Comparison of ENCODE assay signal across 12 cellular contexts in the genomic region with DNA sequence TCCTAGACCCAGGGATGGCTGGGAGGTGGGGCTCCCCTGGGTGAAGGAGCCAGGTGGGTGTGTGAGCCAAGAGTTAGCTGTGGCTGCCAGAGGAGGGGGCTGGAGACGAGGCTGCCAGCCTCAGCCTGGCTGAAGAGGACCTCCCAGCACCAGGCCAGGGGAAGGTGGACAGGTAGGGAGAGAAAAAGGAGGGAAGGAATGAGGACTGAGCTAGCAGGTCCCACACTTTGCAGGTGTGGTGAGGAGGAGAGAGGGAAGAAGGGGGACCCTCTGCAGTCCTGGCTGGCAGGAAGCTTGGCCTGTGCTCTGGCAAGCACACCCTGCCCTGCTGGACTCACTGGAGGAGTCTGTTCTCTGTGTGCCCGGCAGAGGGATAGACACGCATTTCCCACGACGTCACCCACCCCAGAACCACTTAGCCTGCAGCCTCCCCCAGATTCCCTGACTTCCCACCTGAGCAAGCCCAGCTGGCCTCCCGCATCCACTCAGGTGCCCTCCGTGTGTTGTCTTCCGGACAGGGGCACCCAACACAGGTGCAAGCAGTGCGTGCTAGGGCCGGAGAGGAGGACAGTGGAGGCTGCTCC. TPM values are rescaled to one million over a fixed set of nuclear protein-coding genes. Genes with fewer than 3 reads are reported as not detected.
DNase-seq lines count a peak whose midpoint lies in the region; TF ChIP-seq lines count a peak whose summit lies in the region.
"Had no signal": no experiment of that assay in that cellular context is flagged by ENCODE, and none has a peak within 500 bp of the region (broad histone marks: within the 10 kb centered on the region; RNA-seq: fewer than 3 reads in every experiment).

No MANE protein-coding gene starts in this region.

- no peak overlapping the region for H3K4me3 ChIP-seq in PC-9
- no peak overlapping the region for H3K4me3 ChIP-seq in iPS-20b (ENCODE audit: low read length)
- H3K4me3 ChIP-seq in sigmoid colon = no peak overlapping the region
- H3K4me3 ChIP-seq: SJCRH30, tibial artery had no signal

- peaks cover 22% of the 10 kb centered on the region; the same call in 1 of the 2 replicates for H3F3A ChIP-seq in PC-9 (ENCODE audit: insufficient read depth, low read depth)

- no peak for TF ChIP-seq EP300 in sigmoid colon (IDR thresholded peaks at IDR 0.05)

- peak overlapping the region; percentile 88 for H3K4me2 ChIP-seq in PC-9

- 53 to 76% methylated on average over 10 of the region's 10 CpGs for WGBS in sigmoid colon, 2 donors

- intact Hi-C loops in PC-9 (cut with micrococcal nuclease; ENCODE audit: unreplicated experiment) (loop anchor here (1.0 to 10.0 kb wide), 3 partner anchors 16 to 1583 kb away; partner anchors contain the start of genes MFSD11, SOCS3 and SRSF2), sigmoid colon (cut with DNase I) (no loop called here)

- no peaks in the 10 kb centered on the region for H4K20me1 ChIP-seq in PC-9 (ENCODE audit: insufficient read depth)

- CTCF ChIA-PET in GM10248 (lab: Yijun Ruan, JAX) (interaction anchor here (1.1 to 1.9 kb wide), 5 partner anchors 14 to 67 kb away, joined by 3 to 8 read pairs (median 4); no protein-coding TSS in a partner anchor), PC-9 (lab: Charles Lee) (interaction anchor here (0.7 to 1.3 kb wide), 3 partner anchors 11 to 174 kb away, joined by 5 to 16 read pairs (median 5); no protein-coding TSS in a partner anchor)

- H3K9me2 ChIP-seq in PC-9 (ENCODE audit: insufficient read depth) = no peaks in the 10 kb centered on the region

- no peaks in the 10 kb centered on the region for H3K27me3 ChIP-seq in PC-9 (ENCODE audit: insufficient read depth, low read depth)
- peaks cover 8% of the 10 kb centered on the region for H3K27me3 ChIP-seq in iPS-20b (ENCODE audit: insufficient read depth, low read length)
- no peaks in the 10 kb centered on the region for H3K27me3 ChIP-seq in sigmoid colon
- H3K27me3 ChIP-seq: SJCRH30 had no signal

- H2AFZ ChIP-seq in PC-9 = no peak overlapping the region
- H2AFZ ChIP-seq: parathyroid adenoma had no signal

- no peak for TF ChIP-seq POLR2A in sigmoid colon (IDR thresholded peaks at IDR 0.05)

- no peaks in the 10 kb centered on the region for H3K9me3 ChIP-seq in PC-9 (ENCODE audit: insufficient read depth, low read depth)
- no peaks in the 10 kb centered on the region for H3K9me3 ChIP-seq in iPS-20b (ENCODE audit: insufficient read depth, low read depth, low read length)
- H3K9me3 ChIP-seq in sigmoid colon = no peaks in the 10 kb centered on the region
- H3K9me3 ChIP-seq: SJCRH30, tibial artery had no signal

- DNase-seq in GM10248 (ENCODE audit: extremely low spot score) (peak; percentile 50), PC-9 (no peak), sigmoid colon (peak; percentile 58), NCI-H2171 treated with DMSO at 0.1 percent for 48 hours (lab: John Stamatoyannopoulos, UW) (no peak), NCI-H1417 (lab: John Stamatoyannopoulos, UW) (no peak), HuH-7 (ENCODE audit: low spot score) (no peak)
- DNase-seq: CD4-positive, alpha-beta T cell; MM.1S; tibial artery had no signal

- BruUV-seq in PC-9 (replicated peaks; lab: Mats Ljungman, UMichigan) = no TSS peak

- H3K27ac ChIP-seq in PC-9 (no peak overlapping the region), iPS-20b (ENCODE audit: low read length) (no peak overlapping the region), sigmoid colon (no peak overlapping the region)
- H3K27ac ChIP-seq: parathyroid adenoma, SJCRH30, tibial artery had no signal

- H3K9ac ChIP-seq in iPS-20b (ENCODE audit: low read depth, low read length) = peak overlapping the region; percentile 36; the same call in 1 of the 2 replicates
- H3K9ac ChIP-seq: parathyroid adenoma had no signal

- H3K36me3 ChIP-seq in PC-9 (ENCODE audit: low read depth) = no peaks in the 10 kb centered on the region
- no peaks in the 10 kb centered on the region for H3K36me3 ChIP-seq in iPS-20b (ENCODE audit: insufficient read depth, low read depth, low read length)
- no peaks in the 10 kb centered on the region for H3K36me3 ChIP-seq in sigmoid colon
- H3K36me3 ChIP-seq: SJCRH30, tibial artery had no signal

- H3K4me1 ChIP-seq in PC-9 (replicated peaks; ENCODE audit: insufficient read depth) = peaks cover 39% of the 10 kb centered on the region
- peaks cover 25% of the 10 kb centered on the region for H3K4me1 ChIP-seq in iPS-20b (ENCODE audit: insufficient read depth, low read length)
- peaks cover 0 to 48% (median 46%) of the 10 kb centered on the region in 4 donors for H3K4me1 ChIP-seq in sigmoid colon

- H3K79me2 ChIP-seq in PC-9 (ENCODE audit: low read depth) = 0 out of 2 replicates have a peak, but pooled peaks cover 3% of the 10 kb centered on the region
- H3K79me2 ChIP-seq: parathyroid adenoma had no signal

- TF ChIP-seq CTCF in GM10248 (IDR thresholded peaks at IDR 0.05; ENCODE audit: control extremely low read depth, extremely low read depth, low read depth, missing control alignments) = no peak
- no peak for TF ChIP-seq CTCF in PC-9 (conservative IDR thresholded peaks at IDR 0.05)
- no peak for TF ChIP-seq CTCF in sigmoid colon (IDR thresholded peaks at IDR 0.05)

- POLR2A ChIA-PET in GM10248 (lab: Yijun Ruan, JAX) (interaction anchor here (0.6 kb wide), 1 partner anchor 18 kb away, joined by 3 read pairs; no protein-coding TSS in a partner anchor), PC-9 (lab: Charles Lee; ENCODE audit: unreplicated experiment) (interaction anchor here (0.5 to 1.1 kb wide), 2 partner anchors 25 to 43 kb away, joined by 3 to 5 read pairs; no protein-coding TSS in a partner anchor)

RNA-seq across cellular contexts. Expression of gene SOCS3, which starts 42.0 kb away (rescaled TPM):
- total RNA-seq in PC-9 (2021) = 20.7 and 21.7 TPM in 2 replicates
- total RNA-seq in sigmoid colon = 100 to 1,000 TPM in 2 of 4 donors, 10 to 100 TPM in 2; 10.3 to 499 (median 82.9) TPM
- 10 to 100 TPM; 11.1 to 64.5 (median 28.2) TPM for polyA plus RNA-seq in sigmoid colon

Comparison
In these comparisons a context has a peak if more than half of its experiments do, and no peak if none do; other contexts are left out.
1. DNase-seq: peak in GM10248 (single experiment) and sigmoid colon (single experiment); none in PC-9 (0 of 2), NCI-H2171 treated with DMSO at 0.1 percent for 48 hours (single experiment), NCI-H1417 (0 of 3) and HuH-7 (single experiment).